11 cellular contexts compared by ENCODE assay signal in genomic region chr11:104668797-104669463, GRCh38.
DNase-seq lines count a peak whose midpoint lies in the region; ATAC-seq and TF ChIP-seq lines count a peak whose summit lies in the region.
"Had no signal": no experiment of that assay in that cellular context is flagged by ENCODE, and none has a peak within 500 bp of the region (broad histone marks: within the 10 kb centered on the region; RNA-seq: fewer than 3 reads in every experiment).

No MANE protein-coding gene starts in this region.

- peaks cover 2% of the 10 kb centered on the region for H3K36me3 Mint-ChIP-seq in activated naive CD8-positive, alpha-beta T cell

- H3K4me3 Mint-ChIP-seq in activated naive CD8-positive, alpha-beta T cell, result no peak overlapping the region
- H3K4me3 Mint-ChIP-seq: activated CD4-positive, alpha-beta memory T cell treated with anti-CD3 and anti-CD28 coated beads, Interleukin-2, amount 10 ng/mL, durations not matched to agents 7 days and 5 days had no signal

- DNase-seq in AML-193 (lab: John Stamatoyannopoulos, UW) (peak; percentile 74 to 79), HT-29 (ENCODE audit: low spot score) (peak; percentile 75), kidney epithelial cell (ENCODE audit: low read depth) (peak; percentile 66), 8988T (no peak), amygdala (lab: John Stamatoyannopoulos, UW) (no peak)
- DNase-seq: activated CD4-positive, alpha-beta memory T cell treated with anti-CD3 and anti-CD28 coated beads, Interleukin-2, amount 10 ng/mL, durations not matched to agents 7 days and 5 days; hippocampal formation; stimulated activated CD4-positive, alpha-beta T cell treated with anti-CD3 and anti-CD28 coated beads, Interleukin-15, amount 100 ng/mL, for 24 hours had no signal

- H3K9me3 Mint-ChIP-seq in activated naive CD8-positive, alpha-beta T cell (ENCODE audit: low read depth), result peaks cover 5% of the 10 kb centered on the region

- H3K27me3 ChIP-seq in kidney epithelial cell (ENCODE audit: control insufficient read depth, insufficient read depth, low read length), result no peaks in the 10 kb centered on the region

- H3K27me3 Mint-ChIP-seq in activated naive CD8-positive, alpha-beta T cell, result no peaks in the 10 kb centered on the region
- H3K27me3 Mint-ChIP-seq: activated CD4-positive, alpha-beta memory T cell treated with anti-CD3 and anti-CD28 coated beads, Interleukin-2, amount 10 ng/mL, durations not matched to agents 7 days and 5 days had no signal

- peak overlapping the region; percentile 37 for H3K27ac Mint-ChIP-seq in activated naive CD8-positive, alpha-beta T cell
- H3K27ac Mint-ChIP-seq: activated CD4-positive, alpha-beta memory T cell treated with anti-CD3 and anti-CD28 coated beads, Interleukin-2, amount 10 ng/mL, durations not matched to agents 7 days and 5 days had no signal

- H3K4me1 Mint-ChIP-seq in activated naive CD8-positive, alpha-beta T cell (ENCODE audit: low read depth), result peaks cover 11% of the 10 kb centered on the region

- H3K36me3 ChIP-seq in kidney epithelial cell (ENCODE audit: control insufficient read depth, insufficient read depth, low read length), result no peaks in the 10 kb centered on the region

- TF ChIP-seq CTCF in kidney epithelial cell (IDR thresholded peaks at IDR 0.05; ENCODE audit: insufficient read depth, low read length, poor library complexity, severe bottlenecking), result no peak

- ATAC-seq in HG03571 (IDR thresholded peaks at IDR 0.05; ENCODE audit: unreplicated experiment) (no peak), HG02840 (IDR thresholded peaks at IDR 0.05; ENCODE audit: low FRiP score, unreplicated experiment) (no peak)

- H3K4me3 ChIP-seq in kidney epithelial cell (ENCODE audit: low read depth, low read length), result no peak overlapping the region

Comparison
In these comparisons a context has a peak if more than half of its experiments do, and no peak if none do; other contexts are left out.
1. DNase-seq: peak in AML-193 (2 of 2), HT-29 (single experiment) and kidney epithelial cell (single experiment); none in 8988T (single experiment) and amygdala (0 of 56).